14 cellular contexts compared by ENCODE assay signal in the genomic region with DNA sequence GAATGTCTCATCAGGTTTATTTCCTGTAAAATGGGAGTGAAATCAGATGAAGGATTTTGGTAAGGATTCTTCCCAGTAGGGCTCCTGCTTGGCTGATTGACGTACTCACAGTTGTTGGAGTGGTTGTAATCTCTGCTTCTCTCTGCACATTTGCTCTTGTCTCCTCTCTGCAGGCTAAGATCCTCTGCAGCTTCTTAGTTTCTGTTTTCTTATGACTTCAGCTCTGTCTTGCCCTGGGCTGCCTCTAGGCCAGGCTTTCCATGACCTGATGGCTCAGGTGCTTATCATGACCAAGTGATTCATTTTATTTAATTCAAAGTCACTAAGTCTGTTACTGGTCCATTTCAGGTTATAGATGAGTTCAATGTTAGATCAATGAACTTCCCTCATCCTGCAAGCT.
"Had no signal": no experiment of that assay in that cellular context is flagged by ENCODE, and none has a peak within 500 bp of the region (broad histone marks: within the 10 kb centered on the region; RNA-seq: fewer than 3 reads in every experiment).

No MANE protein-coding gene starts in this region.

- H3K27me3 ChIP-seq: esophagus squamous epithelium, suprapubic skin, vagina had no signal

- H3K4me3 ChIP-seq: esophagus squamous epithelium, suprapubic skin, vagina had no signal

- H3K9me3 ChIP-seq: esophagus squamous epithelium, suprapubic skin, vagina had no signal

- ATAC-seq: left ventricle myocardium superior; stimulated activated naive CD8-positive, alpha-beta T cell treated with anti-CD3 and anti-CD28 coated beads, Interleukin-15, amount 100 ng/mL, for 72 hours had no signal

- DNase-seq: activated B cell treated with CpG ODN at 0.5 μM for 24 hours; activated CD4-positive, alpha-beta memory T cell treated with anti-CD3 and anti-CD28 coated beads for 36 hours; activated CD4-positive, alpha-beta T cell treated with anti-CD3 and anti-CD28 coated beads for 4 hours; activated T-cell treated with anti-CD3 and anti-CD28 coated beads for 4 hours; effector CD8-positive, alpha-beta T cell; esophagus squamous epithelium; left ventricle myocardium superior; retina; stimulated activated CD4-positive, alpha-beta T cell treated with anti-CD3 and anti-CD28 coated beads, Interleukin-12 subunit alpha, Interleukin-12 subunit beta, amount 100 ng/mL, for 4 hours; stimulated activated CD4-positive, alpha-beta T cell treated with anti-CD3 and anti-CD28 coated beads, Interleukin-1b, Interleukin-23, amount 100 ng/mL, for 48 hours; stimulated activated naive CD8-positive, alpha-beta T cell treated with anti-CD3 and anti-CD28 coated beads, Interleukin-15, amount 100 ng/mL, for 72 hours; trophoblast cell had no signal

- H3K36me3 ChIP-seq: esophagus squamous epithelium, suprapubic skin, vagina had no signal
